Comparison of ENCODE assay signal across 8 cellular contexts in the genomic region with DNA sequence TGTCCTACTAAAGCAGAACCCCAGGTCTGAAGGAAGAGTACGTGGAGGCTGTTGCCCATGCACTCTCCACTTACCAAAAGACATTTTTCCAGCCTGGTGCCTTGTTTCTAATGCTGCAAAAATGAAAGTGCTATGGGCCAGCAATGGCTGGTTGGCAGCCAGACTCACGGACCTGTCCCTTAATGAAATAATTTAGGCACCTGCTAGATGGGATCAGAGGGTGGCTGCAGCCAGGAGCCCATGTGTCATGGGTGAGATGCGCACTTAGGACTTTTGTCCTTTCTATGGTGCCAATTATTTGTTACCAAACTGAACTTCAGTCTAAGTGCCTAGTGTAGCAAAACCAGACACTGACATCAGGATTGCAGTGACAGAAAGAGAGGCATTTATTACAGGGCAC.
"Had no signal": no experiment of that assay in that cellular context is flagged by ENCODE, and none has a peak within 500 bp of the region (broad histone marks: within the 10 kb centered on the region; RNA-seq: fewer than 3 reads in every experiment).

No MANE protein-coding gene starts in this region.

- FAIRE-seq: G401.6, GM12878, GM12891, GM12892, GM18507, GM19239 had no signal

- H3K4me3 ChIP-seq: GM12878 had no signal

- DNase-seq: GDM1, GF-D8 had no signal

- ATAC-seq: GM12878 had no signal
